ENCODE assay signal across 13 cellular contexts in the genomic region with DNA sequence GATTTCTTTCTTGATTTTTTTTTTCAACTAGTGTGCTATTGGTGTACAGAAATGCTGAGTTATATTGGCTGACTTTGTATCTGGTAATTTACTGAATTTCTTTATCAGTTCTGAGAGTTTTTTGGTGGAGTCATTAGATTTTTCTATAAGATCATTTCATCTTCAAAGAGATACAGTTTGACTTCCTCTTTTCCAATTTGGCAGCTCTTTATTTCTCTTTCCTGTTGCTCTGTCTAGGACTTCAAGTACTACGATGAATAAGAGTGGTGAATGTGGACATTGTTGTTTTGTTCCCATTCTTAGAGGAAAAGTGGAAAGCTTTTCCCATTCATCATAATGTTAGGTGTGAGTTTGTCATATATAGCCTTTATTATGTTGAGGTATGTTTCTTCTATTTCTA. TPM values are rescaled to one million over a fixed set of nuclear protein-coding genes. Genes with fewer than 3 reads are reported as not detected.
"Had no signal": no experiment of that assay in that cellular context is flagged by ENCODE, and none has a peak within 500 bp of the region (broad histone marks: within the 10 kb centered on the region; RNA-seq: fewer than 3 reads in every experiment).

No MANE protein-coding gene starts in this region.

- DNase-seq: activated CD8-positive, alpha-beta memory T cell treated with anti-CD3 and anti-CD28 coated beads, Interleukin-2, amount 50 U/mL, for 4 hours; activated CD8-positive, alpha-beta T cell treated with anti-CD3 and anti-CD28 coated beads for 36 hours; activated naive CD4-positive, alpha-beta T cell; foreskin keratinocyte; islet precursor cell; left ventricle myocardium inferior; mesenchymal stem cell; stimulated activated CD4-positive, alpha-beta T cell treated with anti-CD3 and anti-CD28 coated beads, Interleukin-15, amount 100 ng/mL, for 24 hours; stimulated activated CD4-positive, alpha-beta T cell treated with anti-CD3 and anti-CD28 coated beads, Interleukin-4, amount 100 ng/mL, for 24 hours; stimulated activated naive CD8-positive, alpha-beta T cell treated with anti-CD3 and anti-CD28 coated beads, Interleukin-15, amount 100 ng/mL, for 72 hours had no signal

- H3K4me3 ChIP-seq: esophagus muscularis mucosa, left ventricle myocardium inferior, thoracic aorta had no signal

- ATAC-seq: activated CD8-positive, alpha-beta T cell treated with anti-CD3 and anti-CD28 coated beads for 36 hours; foreskin keratinocyte; stimulated activated naive CD8-positive, alpha-beta T cell treated with anti-CD3 and anti-CD28 coated beads, Interleukin-15, amount 100 ng/mL, for 72 hours had no signal

RNA-seq across cellular contexts. Expression of gene LOXL4, which starts 50.2 kb away (rescaled TPM):
- total RNA-seq: activated CD8-positive, alpha-beta T cell treated with anti-CD3 and anti-CD28 coated beads for 36 hours; activated T-helper 1 cell treated with anti-CD3 and anti-CD28 coated beads, Interleukin-12 subunit alpha, Interleukin-12 subunit beta, Interleukin-2, Interleukin-4 antibody, amounts not matched to agents 30 ng/mL and 10 ng/mL and 1 ng/mL, durations not matched to agents 14 hours and 24 hours and 36 hours had no signal
